ENCODE assay signal across 18 cellular contexts in genomic region chr1:175016073-175016722, GRCh38. TPM values are rescaled to one million over a fixed set of nuclear protein-coding genes. Genes with fewer than 3 reads are reported as not detected.
A peak's percentile ranks its signal among the peaks of the same experiment; 100 is the strongest.
DNase-seq lines count a peak whose midpoint lies in the region; ATAC-seq and TF ChIP-seq lines count a peak whose summit lies in the region.
"Had no signal": no experiment of that assay in that cellular context is flagged by ENCODE, and none has a peak within 500 bp of the region (broad histone marks: within the 10 kb centered on the region; RNA-seq: fewer than 3 reads in every experiment).

No MANE protein-coding gene starts in this region.

- H3K4me3 Mint-ChIP-seq in activated naive CD4-positive, alpha-beta T cell treated with anti-CD3 and anti-CD28 coated beads, Interleukin-2, amount 10 ng/mL, durations not matched to agents 7 days and 5 days = no peak overlapping the region
- no peak overlapping the region for H3K4me3 Mint-ChIP-seq in stimulated activated naive B cell treated with anti-CD40 and anti-IgM and Interleukin-4, amounts not matched to agents 10 μg/mL and 1 μg/mL and 100 μg/mL, for 72 hours
- no peak overlapping the region for H3K4me3 Mint-ChIP-seq in Calu3 (ENCODE audit: low read depth, unreplicated experiment)
- H3K4me3 Mint-ChIP-seq: activated CD4-positive, alpha-beta T cell treated with anti-CD3 and anti-CD28 coated beads, Interleukin-2, amount 10 ng/mL, durations not matched to agents 7 days and 5 days; T-cell had no signal

- no peak overlapping the region for H2AFZ ChIP-seq in fibroblast of lung (ENCODE audit: low read length)
- H2AFZ ChIP-seq in hepatocyte = no peak overlapping the region

- H3K27ac ChIP-seq in fibroblast of lung (ENCODE audit: insufficient read depth, low read length) = peak overlapping the region; percentile 36
- no peak overlapping the region for H3K27ac ChIP-seq in hepatocyte
- H3K27ac ChIP-seq: uterus had no signal

- BruUV-seq in Calu3 (replicated peaks; lab: Mats Ljungman, UMichigan) = no TSS peak

- 95% methylated on average over 3 of the region's 3 CpGs for WGBS in hepatocyte (ENCODE audit: low lambda C conversion rate, missing lambda C conversion rate)

- ATAC-seq in SK-N-SH treated with all-trans-retinoic acid at 6 μM for 48 hours = peak; percentile 92
- no peak for ATAC-seq in stimulated activated naive B cell treated with anti-CD40 and anti-IgM and Interleukin-4, amounts not matched to agents 10 μg/mL and 1 μg/mL and 100 μg/mL, for 72 hours (replicated peaks)
- no peak for ATAC-seq in GM19351 (IDR thresholded peaks at IDR 0.05; ENCODE audit: unreplicated experiment)
- ATAC-seq: T-cell had no signal

- no peak for DNase-seq in activated naive CD4-positive, alpha-beta T cell treated with anti-CD3 and anti-CD28 coated beads, Interleukin-2, amount 10 ng/mL, durations not matched to agents 7 days and 5 days
- DNase-seq in activated naive CD4-positive, alpha-beta T cell treated with anti-CD3 and anti-CD28 coated beads, Interleukin-2, amount 50 U/mL, for 16 hours = no peak
- DNase-seq in fibroblast of lung (ENCODE audit: low read depth in 2 of 2) (peak; percentile 70 to 76), hepatocyte (ENCODE audit: low spot score) (no peak), Calu3 (no peak)
- DNase-seq in stimulated activated naive B cell treated with anti-CD40 and anti-IgM and Interleukin-4, amounts not matched to agents 10 μg/mL and 1 μg/mL and 100 μg/mL, for 72 hours = no peak
- DNase-seq: activated CD4-positive, alpha-beta T cell treated with anti-CD3 and anti-CD28 coated beads, Interleukin-2, amount 10 ng/mL, durations not matched to agents 7 days and 5 days; dermis blood vessel endothelial cell; NCI-H2171 treated with DMSO at 0.1 percent for 48 hours; stimulated activated CD4-positive, alpha-beta T cell treated with anti-CD3 and anti-CD28 coated beads, Interleukin-1b, Interleukin-23, amount 100 ng/mL, for 48 hours; T-cell; uterus had no signal

- H3K36me3 Mint-ChIP-seq in activated naive CD4-positive, alpha-beta T cell treated with anti-CD3 and anti-CD28 coated beads, Interleukin-2, amount 10 ng/mL, durations not matched to agents 7 days and 5 days = peaks cover 59% of the 10 kb centered on the region
- peaks cover 41 to 48% of the 10 kb centered on the region in 2 donors for H3K36me3 Mint-ChIP-seq in stimulated activated naive B cell treated with anti-CD40 and anti-IgM and Interleukin-4, amounts not matched to agents 10 μg/mL and 1 μg/mL and 100 μg/mL, for 72 hours
- H3K36me3 Mint-ChIP-seq in Calu3 (ENCODE audit: insufficient read depth, unreplicated experiment) = peaks cover 38% of the 10 kb centered on the region

- no peak for TF ChIP-seq CTCF in fibroblast of lung (conservative IDR thresholded peaks at IDR 0.05 in 1 of 2, IDR thresholded peaks at IDR 0.05 in 1 of 2; ENCODE audit: low read depth in 1 of 2, low read length in 2 of 2)
- TF ChIP-seq CTCF in hepatocyte (IDR thresholded peaks at IDR 0.05; ENCODE audit: poor library complexity) = no peak
- no peak for TF ChIP-seq CTCF in Calu3 (IDR thresholded peaks at IDR 0.05; ENCODE audit: unreplicated experiment)

- no peak overlapping the region for H3K9ac ChIP-seq in fibroblast of lung (ENCODE audit: insufficient read depth, low read length)
- H3K9ac ChIP-seq: BLaER1 treated with 17β-estradiol and CSF1 and Interleukin-3, amounts not matched to agents 10 nM and 100 nM had no signal

- intact Hi-C loops in Calu3 (cut with micrococcal nuclease; ENCODE audit: unreplicated experiment) = no loop called here

- peak overlapping the region; percentile 16 for H3K27ac Mint-ChIP-seq in activated naive CD4-positive, alpha-beta T cell treated with anti-CD3 and anti-CD28 coated beads, Interleukin-2, amount 10 ng/mL, durations not matched to agents 7 days and 5 days
- peak overlapping the region; percentile 63 for H3K27ac Mint-ChIP-seq in stimulated activated naive B cell treated with anti-CD40 and anti-IgM and Interleukin-4, amounts not matched to agents 10 μg/mL and 1 μg/mL and 100 μg/mL, for 72 hours
- H3K27ac Mint-ChIP-seq in Calu3 (ENCODE audit: unreplicated experiment) = no peak overlapping the region
- H3K27ac Mint-ChIP-seq: activated CD4-positive, alpha-beta T cell treated with anti-CD3 and anti-CD28 coated beads, Interleukin-2, amount 10 ng/mL, durations not matched to agents 7 days and 5 days had no signal

- H3K79me2 ChIP-seq in fibroblast of lung (ENCODE audit: control insufficient read depth, insufficient read depth, low read length) = peaks cover 10% of the 10 kb centered on the region
- peaks cover 18% of the 10 kb centered on the region for H3K79me2 ChIP-seq in hepatocyte

- CTCF ChIA-PET in activated naive CD4-positive, alpha-beta T cell treated with anti-CD3 and anti-CD28 coated beads, Interleukin-2, amount 10 ng/mL, durations not matched to agents 7 days and 5 days (lab: Charles Lee) = no interaction called here
- CTCF ChIA-PET in Calu3 (lab: Charles Lee) = no interaction called here

- H3K27me3 ChIP-seq in fibroblast of lung (ENCODE audit: control insufficient read depth, insufficient read depth, low read length) (no peaks in the 10 kb centered on the region), hepatocyte (no peaks in the 10 kb centered on the region)
- H3K27me3 ChIP-seq: BLaER1 treated with 17β-estradiol and CSF1 and Interleukin-3, amounts not matched to agents 10 nM and 100 nM; uterus had no signal

- H3K4me3 ChIP-seq in fibroblast of lung (replicated peaks in 1 of 4; ENCODE audit: control extremely low read depth in 1 of 4, insufficient read depth in 1 of 4, low read depth in 3 of 4, low read length in 4 of 4) (no peak overlapping the region), hepatocyte (no peak overlapping the region)
- H3K4me3 ChIP-seq: BLaER1 treated with 17β-estradiol and CSF1 and Interleukin-3, amounts not matched to agents 10 nM and 100 nM; uterus had no signal

- H3K4me1 Mint-ChIP-seq in activated naive CD4-positive, alpha-beta T cell treated with anti-CD3 and anti-CD28 coated beads, Interleukin-2, amount 10 ng/mL, durations not matched to agents 7 days and 5 days = peaks cover 13% of the 10 kb centered on the region
- H3K4me1 Mint-ChIP-seq in stimulated activated naive B cell treated with anti-CD40 and anti-IgM and Interleukin-4, amounts not matched to agents 10 μg/mL and 1 μg/mL and 100 μg/mL, for 72 hours = peaks cover 15 to 16% of the 10 kb centered on the region in 2 donors
- peaks cover 20% of the 10 kb centered on the region for H3K4me1 Mint-ChIP-seq in Calu3 (ENCODE audit: low read depth, unreplicated experiment)

- H3K36me3 ChIP-seq in fibroblast of lung (ENCODE audit: control insufficient read depth, insufficient read depth, low read length) = peaks cover 13% of the 10 kb centered on the region
- peaks cover 6% of the 10 kb centered on the region for H3K36me3 ChIP-seq in hepatocyte (replicated peaks; ENCODE audit: insufficient read depth, low read depth)
- H3K36me3 ChIP-seq: uterus had no signal

- H3K4me1 ChIP-seq in fibroblast of lung (ENCODE audit: control insufficient read depth, extremely low read depth, insufficient read depth, low read length) (peaks cover 8% of the 10 kb centered on the region), hepatocyte (ENCODE audit: insufficient read depth) (no peaks in the 10 kb centered on the region)
- H3K4me1 ChIP-seq: uterus had no signal

- H3K27me3 Mint-ChIP-seq in activated naive CD4-positive, alpha-beta T cell treated with anti-CD3 and anti-CD28 coated beads, Interleukin-2, amount 10 ng/mL, durations not matched to agents 7 days and 5 days = no peaks in the 10 kb centered on the region
- H3K27me3 Mint-ChIP-seq in stimulated activated naive B cell treated with anti-CD40 and anti-IgM and Interleukin-4, amounts not matched to agents 10 μg/mL and 1 μg/mL and 100 μg/mL, for 72 hours = no peaks in the 10 kb centered on the region
- no peaks in the 10 kb centered on the region for H3K27me3 Mint-ChIP-seq in Calu3 (ENCODE audit: unreplicated experiment)
- H3K27me3 Mint-ChIP-seq: activated CD4-positive, alpha-beta T cell treated with anti-CD3 and anti-CD28 coated beads, Interleukin-2, amount 10 ng/mL, durations not matched to agents 7 days and 5 days; T-cell had no signal

- H3K9me3 Mint-ChIP-seq in activated naive CD4-positive, alpha-beta T cell treated with anti-CD3 and anti-CD28 coated beads, Interleukin-2, amount 10 ng/mL, durations not matched to agents 7 days and 5 days = no peaks in the 10 kb centered on the region
- H3K9me3 Mint-ChIP-seq in stimulated activated naive B cell treated with anti-CD40 and anti-IgM and Interleukin-4, amounts not matched to agents 10 μg/mL and 1 μg/mL and 100 μg/mL, for 72 hours = no peaks in the 10 kb centered on the region
- no peaks in the 10 kb centered on the region for H3K9me3 Mint-ChIP-seq in Calu3 (ENCODE audit: low read depth, unreplicated experiment)
- H3K9me3 Mint-ChIP-seq: activated CD4-positive, alpha-beta T cell treated with anti-CD3 and anti-CD28 coated beads, Interleukin-2, amount 10 ng/mL, durations not matched to agents 7 days and 5 days; T-cell had no signal

- no peaks in the 10 kb centered on the region for H3K9me2 ChIP-seq in hepatocyte (replicated peaks; ENCODE audit: insufficient read depth)

- H3K9me3 ChIP-seq in fibroblast of lung (ENCODE audit: control insufficient read depth, insufficient read depth, low read depth, low read length) = no peaks in the 10 kb centered on the region
- H3K9me3 ChIP-seq in hepatocyte (ENCODE audit: low read depth) = no peaks in the 10 kb centered on the region
- H3K9me3 ChIP-seq: BLaER1 treated with 17β-estradiol and CSF1 and Interleukin-3, amounts not matched to agents 10 nM and 100 nM; uterus had no signal

- no peaks in the 10 kb centered on the region for H4K20me1 ChIP-seq in fibroblast of lung (ENCODE audit: control insufficient read depth, extremely low read depth, insufficient read depth, low read length)
- H4K20me1 ChIP-seq in hepatocyte (ENCODE audit: insufficient read depth, poor library complexity, severe bottlenecking) = no peaks in the 10 kb centered on the region

- H3K4me2 ChIP-seq in fibroblast of lung (ENCODE audit: extremely low read depth, insufficient read depth, low read length) = no peak overlapping the region
- no peak overlapping the region for H3K4me2 ChIP-seq in hepatocyte

RNA-seq across cellular contexts. Expression of gene MRPS14, which starts 7.0 kb away (rescaled TPM):
- total RNA-seq in fibroblast of lung = 31.3 and 39.5 TPM in 2 replicates
- 31.6 and 31.8 TPM in 2 replicates for polyA plus RNA-seq in fibroblast of lung
- polyA plus RNA-seq in fibroblast of lung (2012) = 37.0 and 39.8 TPM in 2 replicates
- polyA minus RNA-seq in fibroblast of lung (ENCODE audit: low replicate concordance) = 1.1 and 10.1 TPM in 2 replicates
- 26.5 and 31.6 TPM in 2 replicates for total RNA-seq in hepatocyte
- 60.1 and 65.8 TPM in 2 replicates for polyA plus RNA-seq in hepatocyte
- total RNA-seq in Calu3 (2022) = 29.9 and 33.6 TPM in 2 replicates

RNA-seq across cellular contexts. Expression of gene CACYBP, which starts 16.5 kb away (rescaled TPM):
- 238 and 543 TPM in 2 replicates for total RNA-seq in fibroblast of lung
- 55.6 and 101 TPM in 2 replicates for polyA plus RNA-seq in fibroblast of lung
- 66.7 and 117 TPM in 2 replicates for polyA plus RNA-seq in fibroblast of lung (2012)
- polyA minus RNA-seq in fibroblast of lung (ENCODE audit: low replicate concordance) = 0.24 and 0.26 TPM in 2 replicates
- 81.7 and 100 TPM in 2 replicates for total RNA-seq in hepatocyte
- 79.6 and 100.0 TPM in 2 replicates for polyA plus RNA-seq in hepatocyte
- 299 and 384 TPM in 2 replicates for total RNA-seq in Calu3 (2022)

RNA-seq across cellular contexts. Expression of gene TNN, which starts 51.4 kb away (rescaled TPM):
- total RNA-seq in fibroblast of lung (not detected in 2 replicates), hepatocyte (0.28 and 0.33 TPM in 2 replicates), Calu3 (2022) (0.07 TPM in 1 of 2 replicates, not detected in the other)
- polyA plus RNA-seq in fibroblast of lung (not detected in 2 replicates), hepatocyte (0.51 and 0.58 TPM in 2 replicates)
- polyA plus RNA-seq in fibroblast of lung (2012) = not detected in 2 replicates
- not detected in 2 replicates for polyA minus RNA-seq in fibroblast of lung (ENCODE audit: low replicate concordance)
- total RNA-seq: activated CD4-positive, alpha-beta T cell treated with anti-CD3 and anti-CD28 coated beads, Interleukin-2, amount 10 ng/mL, durations not matched to agents 7 days and 5 days; dermis blood vessel endothelial cell; MCF 10A; mononuclear cell; pulmonary artery endothelial cell; T-cell had no signal

Comparison
In these comparisons a context has a peak if more than half of its experiments do, and no peak if none do; other contexts are left out.
1. DNase-seq: peak in fibroblast of lung (2 of 2); none in activated naive CD4-positive, alpha-beta T cell treated with anti-CD3 and anti-CD28 coated beads, Interleukin-2, amount 10 ng/mL, durations not matched to agents 7 days and 5 days (single experiment), activated naive CD4-positive, alpha-beta T cell treated with anti-CD3 and anti-CD28 coated beads, Interleukin-2, amount 50 U/mL, for 16 hours (single experiment), stimulated activated naive B cell treated with anti-CD40 and anti-IgM and Interleukin-4, amounts not matched to agents 10 μg/mL and 1 μg/mL and 100 μg/mL, for 72 hours (single experiment), hepatocyte (single experiment) and Calu3 (single experiment).